Comparison of ENCODE assay signal across 1 cellular context in the genomic region with DNA sequence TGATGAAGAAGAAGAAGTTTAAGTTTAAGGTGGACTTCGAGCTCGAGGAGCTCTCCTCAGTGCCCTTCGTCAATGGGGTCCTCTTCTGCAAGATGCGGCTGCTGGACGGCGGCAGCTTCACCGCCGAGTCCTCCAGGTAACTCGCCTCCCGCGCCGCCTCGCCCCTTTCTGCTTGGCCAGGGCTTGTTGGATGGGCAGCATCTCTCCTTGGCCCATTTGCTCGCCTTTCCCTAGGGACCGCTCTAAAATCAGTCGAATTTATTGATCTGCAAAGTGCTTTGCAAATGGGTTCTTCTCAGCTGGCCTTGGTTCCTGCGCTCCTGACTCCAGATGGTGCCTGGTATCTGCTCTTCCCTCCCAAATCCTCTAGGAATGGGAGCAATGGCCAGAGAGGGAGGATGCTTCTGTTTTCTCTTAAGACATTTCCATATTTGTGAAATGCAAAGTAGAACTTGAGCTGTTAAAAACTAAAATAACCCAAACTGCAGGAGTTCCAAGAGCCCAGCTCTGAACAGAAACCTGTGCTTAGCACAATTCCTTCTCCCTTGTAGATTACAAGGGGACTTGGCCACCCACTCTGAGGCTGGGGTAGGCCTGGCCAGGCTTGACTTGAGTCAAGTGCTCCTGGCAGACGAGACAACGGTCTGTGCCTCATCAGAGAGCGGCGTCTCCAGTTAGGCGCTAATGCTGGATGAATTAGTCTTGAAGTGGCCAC.
TF ChIP-seq lines count a peak whose summit lies in the region.

No MANE protein-coding gene starts in this region.

TF ChIP-seq in IMR-90, 13 proteins besides CTCF, POLR2A, EP300 and RAD21:
- TF ChIP-seq RCOR1 (IDR thresholded peaks at IDR 0.05; ENCODE audit: insufficient replicate concordance, low read length) (no peak), USF2 (IDR thresholded peaks at IDR 0.05; ENCODE audit: low read depth, low read length) (no peak), BHLHE40 (IDR thresholded peaks at IDR 0.05; ENCODE audit: low read depth, low read length) (no peak), SMC3 (IDR thresholded peaks at IDR 0.05; ENCODE audit: low read depth, low read length) (no peak), MAZ (IDR thresholded peaks at IDR 0.05; ENCODE audit: borderline replicate concordance, low read depth, low read length) (no peak), NFE2L2 (IDR thresholded peaks at IDR 0.05; ENCODE audit: low read depth, low read length) (no peak), MXI1 (IDR thresholded peaks at IDR 0.05; ENCODE audit: borderline replicate concordance, low read depth, low read length) (no peak), FOS (IDR thresholded peaks at IDR 0.05; ENCODE audit: low read depth, low read length) (no peak), RFX5 (IDR thresholded peaks at IDR 0.05; ENCODE audit: low read depth, low read length) (no peak), CEBPB (IDR thresholded peaks at IDR 0.05; ENCODE audit: low read depth, low read length) (no peak), MAFK (IDR thresholded peaks at IDR 0.05; ENCODE audit: low read depth, low read length) (no peak), CHD1 (IDR thresholded peaks at IDR 0.05; ENCODE audit: low read depth, low read length) (no peak)
- TF ChIP-seq, protein P1, sequence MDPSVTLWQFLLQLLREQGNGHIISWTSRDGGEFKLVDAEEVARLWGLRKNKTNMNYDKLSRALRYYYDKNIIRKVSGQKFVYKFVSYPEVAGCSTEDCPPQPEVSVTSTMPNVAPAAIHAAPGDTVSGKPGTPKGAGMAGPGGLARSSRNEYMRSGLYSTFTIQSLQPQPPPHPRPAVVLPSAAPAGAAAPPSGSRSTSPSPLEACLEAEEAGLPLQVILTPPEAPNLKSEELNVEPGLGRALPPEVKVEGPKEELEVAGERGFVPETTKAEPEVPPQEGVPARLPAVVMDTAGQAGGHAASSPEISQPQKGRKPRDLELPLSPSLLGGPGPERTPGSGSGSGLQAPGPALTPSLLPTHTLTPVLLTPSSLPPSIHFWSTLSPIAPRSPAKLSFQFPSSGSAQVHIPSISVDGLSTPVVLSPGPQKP (IDR thresholded peaks at IDR 0.05; ENCODE audit: borderline replicate concordance, low read depth, low read length) = no peak
